25 cellular contexts compared by ENCODE assay signal in genomic region chr3:35071768-35072167, GRCh38.
"Had no signal": no experiment of that assay in that cellular context is flagged by ENCODE, and none has a peak within 500 bp of the region (broad histone marks: within the 10 kb centered on the region; RNA-seq: fewer than 3 reads in every experiment).

No MANE protein-coding gene starts in this region.

- H3K4me3 ChIP-seq: esophagus squamous epithelium, lung, prostate gland, skin epidermis, stomach, thyroid gland, vagina had no signal

- ATAC-seq: effector memory CD8-positive, alpha-beta T cell; left lobe of liver; naive thymus-derived CD4-positive, alpha-beta T cell; right cardiac atrium; stimulated activated effector memory CD8-positive, alpha-beta T cell treated with anti-CD3 and anti-CD28 coated beads, Interleukin-12 subunit alpha, Interleukin-12 subunit beta, amount 100 ng/mL, for 72 hours had no signal

- DNase-seq: cortex of kidney; effector memory CD8-positive, alpha-beta T cell; erythroblast; esophagus squamous epithelium; head of caudate nucleus; naive thymus-derived CD4-positive, alpha-beta T cell; nucleus accumbens; right cardiac atrium; stimulated activated CD4-positive, alpha-beta T cell treated with anti-CD3 and anti-CD28 coated beads, Interleukin-15, amount 100 ng/mL, for 24 hours; stimulated activated CD4-positive, alpha-beta T cell treated with anti-CD3 and anti-CD28 coated beads, Interleukin-2, amount 100 ng/mL, for 48 hours; stimulated activated naive CD4-positive, alpha-beta T cell treated with Interleukin-2 at 50 U/mL for 16 hours; stomach; thyroid gland; trophoblast cell had no signal

- H3K9me3 ChIP-seq: esophagus squamous epithelium, prostate gland, stomach, thyroid gland, vagina had no signal

- H3K27ac ChIP-seq: esophagus squamous epithelium, prostate gland, skin epidermis, stomach, thyroid gland, vagina had no signal

- FAIRE-seq: endometrium, frontal cortex, keratinocyte had no signal

- H3K36me3 ChIP-seq: esophagus squamous epithelium, prostate gland, stomach, thyroid gland, vagina had no signal

- H3K4me1 Mint-ChIP-seq: memory B cell; naive thymus-derived CD4-positive, alpha-beta T cell; nephron; stimulated activated effector memory CD8-positive, alpha-beta T cell treated with anti-CD3 and anti-CD28 coated beads, Interleukin-12 subunit alpha, Interleukin-12 subunit beta, amount 100 ng/mL, for 72 hours had no signal

- H3K36me3 Mint-ChIP-seq: memory B cell; naive thymus-derived CD4-positive, alpha-beta T cell; stimulated activated effector memory CD8-positive, alpha-beta T cell treated with anti-CD3 and anti-CD28 coated beads, Interleukin-12 subunit alpha, Interleukin-12 subunit beta, amount 100 ng/mL, for 72 hours had no signal

- H3K9me3 Mint-ChIP-seq: nephron had no signal

- H3K27me3 ChIP-seq: esophagus squamous epithelium, stomach, thyroid gland, vagina had no signal

- H3K27me3 Mint-ChIP-seq: effector memory CD8-positive, alpha-beta T cell; memory B cell had no signal

- H3K4me3 Mint-ChIP-seq: effector memory CD8-positive, alpha-beta T cell; memory B cell; naive thymus-derived CD4-positive, alpha-beta T cell; nephron; stimulated activated effector memory CD8-positive, alpha-beta T cell treated with anti-CD3 and anti-CD28 coated beads, Interleukin-12 subunit alpha, Interleukin-12 subunit beta, amount 100 ng/mL, for 72 hours had no signal

- H3K27ac Mint-ChIP-seq: effector memory CD8-positive, alpha-beta T cell; memory B cell; naive thymus-derived CD4-positive, alpha-beta T cell; nephron; stimulated activated effector memory CD8-positive, alpha-beta T cell treated with anti-CD3 and anti-CD28 coated beads, Interleukin-12 subunit alpha, Interleukin-12 subunit beta, amount 100 ng/mL, for 72 hours had no signal

- H3K4me1 ChIP-seq: esophagus squamous epithelium, prostate gland, stomach, thyroid gland, vagina had no signal
